Comparison of ENCODE assay signal across 7 cellular contexts in the genomic region with DNA sequence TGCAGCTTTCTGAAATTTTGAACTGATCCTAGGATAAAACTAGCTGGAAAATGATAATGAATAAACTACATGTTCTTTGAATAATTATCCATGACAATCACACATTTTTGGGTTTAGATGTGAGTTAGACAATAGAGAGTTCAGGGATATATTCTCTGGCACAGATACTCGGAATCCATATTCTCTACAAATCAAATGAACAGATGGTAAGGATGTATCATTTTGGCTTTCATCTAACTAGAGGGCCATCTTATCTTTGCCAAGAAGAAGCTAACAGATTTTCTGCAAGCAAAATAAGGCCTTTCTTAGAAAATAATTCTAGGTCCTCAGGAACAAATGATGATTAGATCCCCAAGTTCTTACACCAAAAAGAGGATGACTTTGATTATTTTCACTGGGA.
"Had no signal": no experiment of that assay in that cellular context is flagged by ENCODE, and none has a peak within 500 bp of the region (broad histone marks: within the 10 kb centered on the region; RNA-seq: fewer than 3 reads in every experiment).

No MANE protein-coding gene starts in this region.

- H3K4me1 ChIP-seq: HAP-1 had no signal

- H3K27ac ChIP-seq: GM23248 had no signal

- H3K36me3 ChIP-seq: HAP-1 had no signal

- DNase-seq: GM23248, GOT3, H7, HFFc6, IMR-90 had no signal

- H3K4me3 ChIP-seq: GM23248, HAP-1, K562 had no signal

- H3K9me3 ChIP-seq: HAP-1 had no signal

- H3K27ac Mint-ChIP-seq: HFFc6 had no signal

- H3K4me3 Mint-ChIP-seq: HFFc6 had no signal
